In the genomic region with DNA sequence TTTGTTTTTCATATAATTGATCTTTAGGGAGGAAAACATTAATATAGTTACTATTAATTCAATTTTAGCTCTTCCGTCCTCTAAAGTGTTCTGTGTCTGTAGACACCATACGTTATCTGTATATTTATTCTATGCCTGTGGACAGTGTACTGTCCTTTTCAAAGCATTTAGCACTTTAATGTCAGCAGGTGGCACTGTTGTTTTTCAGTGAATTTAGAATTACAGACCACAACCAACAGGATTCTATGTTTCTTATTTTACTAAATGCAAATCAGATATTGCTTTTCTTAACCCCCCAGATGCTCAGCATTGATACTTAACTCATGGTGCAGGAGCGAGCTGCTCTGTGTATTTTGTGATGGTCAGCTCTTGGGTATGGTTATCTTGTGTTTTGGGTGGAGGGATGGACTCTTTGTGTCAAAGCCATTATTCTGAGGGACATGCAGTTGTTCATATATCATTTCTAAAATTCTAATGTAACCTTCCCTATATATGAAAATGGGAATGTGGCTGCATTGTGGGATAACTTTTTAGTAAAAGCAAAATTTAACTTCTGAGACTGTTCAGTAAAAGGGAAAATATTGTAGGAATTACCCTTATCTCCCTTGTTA, we compare ENCODE assay signal across 8 cellular contexts.
DNase-seq lines count a peak whose midpoint lies in the region; ATAC-seq and TF ChIP-seq lines count a peak whose summit lies in the region.

No MANE protein-coding gene starts in this region.

- 72 to 89% (median 78%) methylated on average over 3 of the region's 3 CpGs for WGBS in spleen, 5 donors

- peaks cover 0 to 96% (median 37%) of the 10 kb centered on the region in 6 donors for H3K36me3 ChIP-seq in spleen

- ATAC-seq in HG03354 (IDR thresholded peaks at IDR 0.05; ENCODE audit: poor library complexity, severe bottlenecking, unreplicated experiment): peak; percentile 85
- ATAC-seq in HG03108 (IDR thresholded peaks at IDR 0.05; ENCODE audit: unreplicated experiment): no peak

- DNase-seq in NCI-H345 (lab: John Stamatoyannopoulos, UW) (peak; percentile 39), NCI-H345 treated with DMSO at 0.1 percent for 48 hours (lab: John Stamatoyannopoulos, UW; ENCODE audit: unreplicated experiment) (no peak), RPMI8226 (peak; percentile 13), fibroblast of the conjunctiva (ENCODE audit: low read depth) (peak; percentile 17), spleen (no peak), KG1 (lab: John Stamatoyannopoulos, UW) (no peak)

- no peak overlapping the region for H3K4me3 ChIP-seq in spleen

- H3K27ac ChIP-seq in spleen: no peak overlapping the region

- H3K27me3 ChIP-seq in spleen (replicated peaks in 1 of 7): no peaks in the 10 kb centered on the region

- TF ChIP-seq POLR2A in spleen (IDR thresholded peaks at IDR 0.05): no peak

- peak in 6 of 11 experiments; percentile 35 to 58 (median 40) for TF ChIP-seq CTCF in spleen (IDR thresholded peaks at IDR 0.05 in 8 of 11, conservative IDR thresholded peaks at IDR 0.05 in 3 of 11)

- intact Hi-C loops in spleen (cut with DNase I; ENCODE audit: low total_unique reads): no loop called here

- no peaks in the 10 kb centered on the region for H3K9me3 ChIP-seq in spleen

- no peaks in the 10 kb centered on the region for H3K4me1 ChIP-seq in spleen

Comparison
In these comparisons a context has a peak if more than half of its experiments do, and no peak if none do; other contexts are left out.
1. DNase-seq: peak in NCI-H345 (single experiment), RPMI8226 (single experiment) and fibroblast of the conjunctiva (single experiment); none in NCI-H345 treated with DMSO at 0.1 percent for 48 hours (single experiment), spleen (single experiment) and KG1 (single experiment).